13 cellular contexts compared by ENCODE assay signal in the genomic region with DNA sequence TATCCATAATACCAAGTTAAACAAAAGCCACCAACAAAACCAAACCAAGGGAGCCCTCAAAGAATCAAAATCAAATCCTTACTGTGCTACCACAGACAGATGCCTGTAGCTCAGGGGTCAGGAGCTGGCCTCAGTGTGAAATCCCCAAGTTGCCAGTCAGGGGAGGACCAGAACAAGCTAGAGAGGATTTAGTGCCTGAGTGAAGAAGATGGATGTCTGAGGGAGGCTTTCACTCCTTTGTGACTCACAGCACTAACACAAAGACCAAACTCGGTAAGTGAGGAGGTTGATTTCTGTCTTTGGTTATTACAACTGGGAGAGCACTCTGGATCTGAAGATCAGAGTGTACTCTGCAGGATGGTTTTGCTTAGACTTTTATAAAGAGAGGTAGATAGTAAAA.
"Had no signal": no experiment of that assay in that cellular context is flagged by ENCODE, and none has a peak within 500 bp of the region (broad histone marks: within the 10 kb centered on the region; RNA-seq: fewer than 3 reads in every experiment).

No MANE protein-coding gene starts in this region.

- H3K9ac ChIP-seq: parathyroid adenoma had no signal

- H2AFZ ChIP-seq: parathyroid adenoma had no signal

- H3K4me3 ChIP-seq: body of pancreas, gastroesophageal sphincter had no signal

- H3K27ac ChIP-seq: body of pancreas, gastroesophageal sphincter, parathyroid adenoma had no signal

- H3K4me1 ChIP-seq: body of pancreas, gastroesophageal sphincter, parathyroid adenoma had no signal

- H3K36me3 ChIP-seq: gastroesophageal sphincter had no signal

- DNase-seq: activated CD4-positive, alpha-beta T cell treated with anti-CD3 and anti-CD28 coated beads, Interleukin-2, amount 50 U/mL, for 48 hours; activated CD4-positive, CD25-positive, alpha-beta regulatory T cell treated with anti-CD3 and anti-CD28 coated beads, Interleukin-2, amount 50 U/mL, for 72 hours; activated CD8-positive, alpha-beta memory T cell treated with anti-CD3 and anti-CD28 coated beads, Interleukin-2, amount 10 ng/mL, durations not matched to agents 7 days and 5 days; activated effector memory CD4-positive, alpha-beta T cell treated with Interleukin-2 at 50 U/mL for 16 hours; activated T-cell treated with anti-CD3 and anti-CD28 coated beads, Interleukin-2, amount 50 U/mL, for 24 hours; amniotic stem cell; body of pancreas; cortex of kidney; effector memory CD8-positive, alpha-beta T cell; stimulated activated CD4-positive, alpha-beta T cell treated with anti-CD3 and anti-CD28 coated beads, Interleukin-2, amount 100 ng/mL, for 48 hours; stimulated activated naive CD8-positive, alpha-beta T cell treated with anti-CD3 and anti-CD28 coated beads, Interleukin-15, Interleukin-2, amounts not matched to agents 100 U/mL and 50 U/mL, for 24 hours had no signal

- ATAC-seq: activated CD8-positive, alpha-beta memory T cell treated with anti-CD3 and anti-CD28 coated beads, Interleukin-2, amount 10 ng/mL, durations not matched to agents 7 days and 5 days; body of pancreas; effector memory CD8-positive, alpha-beta T cell; gastroesophageal sphincter; stimulated activated naive CD8-positive, alpha-beta T cell treated with anti-CD3 and anti-CD28 coated beads, Interleukin-15, Interleukin-2, amounts not matched to agents 100 U/mL and 50 U/mL, for 24 hours had no signal

- H3K9me3 ChIP-seq: body of pancreas, gastroesophageal sphincter had no signal

- H3K79me2 ChIP-seq: parathyroid adenoma had no signal
